ENCODE assay signal across 11 cellular contexts in the genomic region with DNA sequence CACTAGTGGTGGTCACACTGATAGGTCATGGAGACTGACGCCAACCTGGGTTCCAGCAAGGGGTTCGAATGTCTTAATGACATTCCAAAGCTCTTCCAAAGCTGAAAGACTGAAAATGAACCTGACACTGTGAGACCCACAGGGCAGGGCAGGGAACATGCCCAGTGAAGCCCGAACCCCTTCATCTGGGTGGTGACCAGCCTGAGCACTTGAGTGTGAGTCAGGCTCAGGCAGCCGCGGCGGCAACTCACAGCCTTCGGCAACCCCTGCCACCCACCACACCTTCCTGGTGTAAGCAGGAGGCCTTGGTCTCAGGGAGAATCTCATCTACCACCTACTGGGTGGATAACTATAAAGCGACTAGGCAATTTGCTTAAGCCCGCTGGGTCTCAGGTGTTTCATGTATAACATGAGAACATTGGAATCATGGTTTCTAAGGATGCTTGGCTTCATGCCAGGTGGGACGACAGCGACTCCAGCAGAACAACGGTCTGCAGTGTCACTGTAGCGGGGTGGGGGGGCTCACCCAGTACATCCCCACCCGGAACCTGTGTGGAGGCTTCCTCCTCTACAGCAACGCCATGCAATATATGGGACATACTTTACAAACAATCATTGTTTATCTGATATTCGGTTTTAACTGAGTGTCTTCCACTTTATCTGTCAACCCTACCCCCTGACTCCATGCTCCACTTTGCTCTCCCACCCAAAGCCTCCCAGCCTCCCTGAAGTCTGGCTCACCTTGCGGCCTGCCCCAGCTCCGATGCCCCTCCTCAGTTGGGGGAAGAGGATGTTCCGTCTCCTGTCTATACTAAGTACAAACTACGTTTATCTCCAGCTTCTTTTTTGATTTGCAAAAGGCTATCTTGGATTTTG.
A peak's percentile ranks its signal among the peaks of the same experiment; 100 is the strongest.
DNase-seq lines count a peak whose midpoint lies in the region; ATAC-seq, FAIRE-seq and TF ChIP-seq lines count a peak whose summit lies in the region.
"Had no signal": no experiment of that assay in that cellular context is flagged by ENCODE, and none has a peak within 500 bp of the region (broad histone marks: within the 10 kb centered on the region; RNA-seq: fewer than 3 reads in every experiment).

No MANE protein-coding gene starts in this region.

- DNase-seq in GM03348 (ENCODE audit: low spot score) (peak; percentile 2), astrocyte (ENCODE audit: low read depth) (no peak), osteoblast (ENCODE audit: insufficient read length, low spot score, missing footprints) (peak; percentile 57), GM13977 (ENCODE audit: low spot score) (no peak)
- no peak for DNase-seq in stimulated activated CD4-positive, alpha-beta T cell treated with anti-CD3 and anti-CD28 coated beads, Interleukin-1b, Interleukin-23, amount 100 ng/mL, for 48 hours
- DNase-seq: amniotic stem cell, NCI-H2029 treated with DMSO at 0.1 percent for 48 hours had no signal

- no peak overlapping the region for H3K9ac ChIP-seq in BLaER1
- H3K9ac ChIP-seq in astrocyte (ENCODE audit: low read length), result no peak overlapping the region

- H3K4me2 ChIP-seq in BLaER1, result peak overlapping the region; percentile 95
- no peak overlapping the region for H3K4me2 ChIP-seq in astrocyte (ENCODE audit: low read length)
- H3K4me2 ChIP-seq in osteoblast (ENCODE audit: insufficient read depth, low read length), result no peak overlapping the region

- no peak for FAIRE-seq in astrocyte (lab: Jason Lieb, UNC)

- H3K9me3 ChIP-seq in BLaER1 (no peaks in the 10 kb centered on the region), astrocyte (ENCODE audit: insufficient read depth, low read depth, low read length) (no peaks in the 10 kb centered on the region), osteoblast (ENCODE audit: low read depth, low read length) (no peaks in the 10 kb centered on the region)

- no peak overlapping the region for H3K4me3 Mint-ChIP-seq in astrocyte (ENCODE audit: unreplicated experiment)
- H3K4me3 Mint-ChIP-seq: stimulated activated naive CD8-positive, alpha-beta T cell treated with anti-CD3 and anti-CD28 coated beads, Interleukin-15, amount 100 ng/mL, for 72 hours had no signal

- H3K79me2 ChIP-seq in astrocyte (ENCODE audit: insufficient read depth, low read length), result no peaks in the 10 kb centered on the region
- no peaks in the 10 kb centered on the region for H3K79me2 ChIP-seq in osteoblast (ENCODE audit: insufficient read depth, low read length)

- TF ChIP-seq CTCF in astrocyte (IDR thresholded peaks at IDR 0.05; ENCODE audit: insufficient read depth, low read depth, low read length) (no peak), osteoblast (IDR thresholded peaks at IDR 0.05; ENCODE audit: extremely low read depth, low read depth, low read length) (no peak), GM13977 (IDR thresholded peaks at IDR 0.05; ENCODE audit: extremely low read depth, insufficient read depth, missing control alignments) (no peak)

- 0 out of 2 replicates have a peak, but pooled peaks cover 5% of the 10 kb centered on the region for H3K27me3 ChIP-seq in BLaER1
- no peaks in the 10 kb centered on the region for H3K27me3 ChIP-seq in astrocyte (ENCODE audit: insufficient read depth, low read length)
- H3K27me3 ChIP-seq in osteoblast (ENCODE audit: insufficient read depth, low read length), result no peaks in the 10 kb centered on the region

- H4K20me1 ChIP-seq in BLaER1, result no peaks in the 10 kb centered on the region
- no peaks in the 10 kb centered on the region for H4K20me1 ChIP-seq in astrocyte (ENCODE audit: insufficient read depth, low read length)
- no peaks in the 10 kb centered on the region for H4K20me1 ChIP-seq in osteoblast (ENCODE audit: insufficient read depth, low read length)

- H3K4me1 ChIP-seq in BLaER1 (peaks cover 97% of the 10 kb centered on the region), astrocyte (ENCODE audit: insufficient read depth, low read length) (peaks cover 29% of the 10 kb centered on the region), osteoblast (ENCODE audit: insufficient read depth, low read length) (peaks cover 22% of the 10 kb centered on the region)

- peaks cover 13% of the 10 kb centered on the region for H3K27me3 Mint-ChIP-seq in astrocyte (ENCODE audit: low read depth, unreplicated experiment)
- H3K27me3 Mint-ChIP-seq: stimulated activated naive CD8-positive, alpha-beta T cell treated with anti-CD3 and anti-CD28 coated beads, Interleukin-15, amount 100 ng/mL, for 72 hours had no signal

- H3K36me3 ChIP-seq in BLaER1 (no peaks in the 10 kb centered on the region), astrocyte (ENCODE audit: insufficient read depth, low read length) (no peaks in the 10 kb centered on the region), osteoblast (ENCODE audit: insufficient read depth, low read length) (no peaks in the 10 kb centered on the region)

- no peaks in the 10 kb centered on the region for H3K36me3 Mint-ChIP-seq in astrocyte (ENCODE audit: low read depth, unreplicated experiment)

- ATAC-seq in esophagus mucosa (no peak), GM21367 (IDR thresholded peaks at IDR 0.05; ENCODE audit: unreplicated experiment) (no peak)
- ATAC-seq: stimulated activated naive CD8-positive, alpha-beta T cell treated with anti-CD3 and anti-CD28 coated beads, Interleukin-15, amount 100 ng/mL, for 72 hours had no signal

- in situ Hi-C loops in GM13977 (cut with MboI; ENCODE audit: low pct_unique_long_range_greater_than_20kb, low sequenced_read_pairs, unreplicated experiment), result no loop called here

- peaks cover 27% of the 10 kb centered on the region for H3K4me1 Mint-ChIP-seq in astrocyte (ENCODE audit: low read depth, unreplicated experiment)

- H3K27ac ChIP-seq in BLaER1 (no peak overlapping the region), astrocyte (ENCODE audit: low read depth, low read length) (no peak overlapping the region), osteoblast (ENCODE audit: low read depth, low read length) (no peak overlapping the region)

- peak overlapping the region; percentile 66 for H3K27ac Mint-ChIP-seq in astrocyte (ENCODE audit: unreplicated experiment)
- H3K27ac Mint-ChIP-seq: stimulated activated naive CD8-positive, alpha-beta T cell treated with anti-CD3 and anti-CD28 coated beads, Interleukin-15, amount 100 ng/mL, for 72 hours had no signal

- H2AFZ ChIP-seq in astrocyte (ENCODE audit: low read depth, low read length) (no peak overlapping the region), osteoblast (ENCODE audit: low read length) (no peak overlapping the region)

- no peaks in the 10 kb centered on the region for H3K9me3 Mint-ChIP-seq in astrocyte (ENCODE audit: unreplicated experiment)
- H3K9me3 Mint-ChIP-seq: stimulated activated naive CD8-positive, alpha-beta T cell treated with anti-CD3 and anti-CD28 coated beads, Interleukin-15, amount 100 ng/mL, for 72 hours had no signal

- no peak overlapping the region for H3K4me3 ChIP-seq in BLaER1
- no peak overlapping the region for H3K4me3 ChIP-seq in astrocyte (ENCODE audit: insufficient read depth, low read depth, low read length)
- no peak overlapping the region for H3K4me3 ChIP-seq in osteoblast (ENCODE audit: insufficient read depth, low read length)

Comparison
In these comparisons a context has a peak if more than half of its experiments do, and no peak if none do; other contexts are left out.
1. DNase-seq: peak in GM03348 (single experiment) and osteoblast (single experiment); none in astrocyte (single experiment), stimulated activated CD4-positive, alpha-beta T cell treated with anti-CD3 and anti-CD28 coated beads, Interleukin-1b, Interleukin-23, amount 100 ng/mL, for 48 hours (single experiment) and GM13977 (single experiment).